Comparison of ENCODE assay signal across 8 cellular contexts in the genomic region with DNA sequence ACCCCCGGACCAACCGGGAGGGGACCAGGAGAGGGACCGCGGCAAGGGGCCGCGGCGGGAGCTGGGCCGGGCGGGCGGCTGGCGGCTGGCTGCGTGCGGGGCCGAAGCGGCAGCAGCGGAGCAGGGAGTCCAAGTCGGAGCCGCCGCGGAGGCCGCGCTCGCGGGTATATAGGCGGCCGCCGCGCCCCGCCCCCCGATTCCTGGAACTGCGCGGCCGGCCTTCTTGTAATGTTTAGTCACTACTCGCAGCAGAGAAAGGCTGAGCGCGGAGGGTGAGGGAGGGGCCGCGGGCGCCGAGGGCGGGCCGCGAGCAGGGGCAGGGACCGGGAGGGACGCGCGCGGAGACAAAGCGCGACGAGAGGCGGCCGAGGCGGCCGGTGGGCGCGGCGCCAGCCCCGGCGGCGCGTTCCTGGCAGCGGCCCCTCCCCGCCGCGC. TPM values are rescaled to one million over a fixed set of nuclear protein-coding genes. Genes with fewer than 3 reads are reported as not detected.
DNase-seq lines count a peak whose midpoint lies in the region; TF ChIP-seq lines count a peak whose summit lies in the region.

A gene with protein sequence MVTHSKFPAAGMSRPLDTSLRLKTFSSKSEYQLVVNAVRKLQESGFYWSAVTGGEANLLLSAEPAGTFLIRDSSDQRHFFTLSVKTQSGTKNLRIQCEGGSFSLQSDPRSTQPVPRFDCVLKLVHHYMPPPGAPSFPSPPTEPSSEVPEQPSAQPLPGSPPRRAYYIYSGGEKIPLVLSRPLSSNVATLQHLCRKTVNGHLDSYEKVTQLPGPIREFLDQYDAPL (minus strand): TSS at position 142 of the 435 bp plus-strand sequence. CDS start 982 bp downstream, outside the sequence.

- intact Hi-C loops in T-helper 1 cell treated with Interleukin-12 subunit alpha and Interleukin-12 subunit beta and Interleukin-4 antibody, amounts not matched to agents 30 ng/mL and 1 ng/mL, for 36 hours (cut with micrococcal nuclease) = loop anchor here (1.0 to 5.0 kb wide), 11 partner anchors 18 to 480 kb away; a partner anchor contains a TSS
- intact Hi-C loops in cardiac septum (cut with DNase I) = loop anchor here (1.0 to 5.0 kb wide), 6 partner anchors 17 to 103 kb away; no protein-coding TSS in a partner anchor
- intact Hi-C loops in tibial artery (cut with DNase I; ENCODE audit: low total_unique reads) = loop anchor here (2.0 kb wide), 1 partner anchor 61 kb away; no protein-coding TSS in a partner anchor

- no peaks in the 10 kb centered on the region for H3K27me3 ChIP-seq in tibial artery

- H3K4me1 ChIP-seq in HEK293 (ENCODE audit: control insufficient read depth, insufficient read depth, low read length) (peaks cover 7% of the 10 kb centered on the region), tibial artery (peaks cover 0 to 53% (median 39%) of the 10 kb centered on the region in 4 donors)

- no peak for TF ChIP-seq CTCF in HEK293 (tag by site-specific recombination; IDR thresholded peaks at IDR 0.05)
- no peak for TF ChIP-seq CTCF in tibial artery (IDR thresholded peaks at IDR 0.05)

- peaks cover 0 to 18% of the 10 kb centered on the region in 2 experiments; a peak in 1 of 3 replicates for H3K36me3 ChIP-seq in HEK293 (ENCODE audit: control insufficient read depth in 2 of 2, insufficient read depth in 1 of 2, low read length in 2 of 2)
- H3K36me3 ChIP-seq in tibial artery = peaks cover 0 to 17% (median 16%) of the 10 kb centered on the region in 3 donors

- H3K27ac ChIP-seq in HEK293 (ENCODE audit: extremely low read depth, low read depth, low read length) (peak within 1 kb of the TSS; percentile 67; the same call in 1 of the 2 replicates), adipose tissue (ENCODE audit: low read depth, low read length) (peak within 1 kb of the TSS; percentile 95), tibial artery (peak within 1 kb of the TSS; percentile 89 to 90)

- H3K9me3 ChIP-seq in HEK293 (ENCODE audit: control insufficient read depth, insufficient read depth, low read depth, low read length) (no peaks in the 10 kb centered on the region), tibial artery (no peaks in the 10 kb centered on the region)

- DNase-seq in DMS53 treated with DMSO at 0.1 percent for 48 hours (lab: John Stamatoyannopoulos, UW; ENCODE audit: unreplicated experiment) (peak; percentile 88), NCI-H1436 treated with DMSO at 0.1 percent for 48 hours (lab: John Stamatoyannopoulos, UW) (peak; percentile 84), cardiac septum (ENCODE audit: low spot score) (peak; percentile 99), pons (ENCODE audit: low spot score) (peak; percentile 79), tibial artery (peak; percentile 95 to 98)

- CTCF ChIA-PET in HEK293 (lab: Yijun Ruan, JAX) = interaction anchor here (0.7 to 9.1 kb wide), 18 partner anchors 12 to 347 kb away, joined by 3 to 137 read pairs (median 6); a partner anchor contains a TSS

- 0% methylated on average over 40 to 65 of the region's 66 CpGs for WGBS in adipose tissue, 3 donors

- H3K4me3 ChIP-seq in HEK293 (ENCODE audit: low read depth, low read length) (peak within 1 kb of the TSS; percentile 76), tibial artery (peak within 1 kb of the TSS; percentile 63 to 74)

- POLR2A ChIA-PET in HEK293 (lab: Yijun Ruan, JAX) = interaction anchor here (0.6 to 1.7 kb wide), 6 partner anchors 16 to 106 kb away, joined by 3 to 12 read pairs (median 6); no protein-coding TSS in a partner anchor

TF ChIP-seq in HEK293, 187 proteins besides CTCF, POLR2A, EP300 and RAD21 (continues in another document):
- TF ChIP-seq, protein P1, sequence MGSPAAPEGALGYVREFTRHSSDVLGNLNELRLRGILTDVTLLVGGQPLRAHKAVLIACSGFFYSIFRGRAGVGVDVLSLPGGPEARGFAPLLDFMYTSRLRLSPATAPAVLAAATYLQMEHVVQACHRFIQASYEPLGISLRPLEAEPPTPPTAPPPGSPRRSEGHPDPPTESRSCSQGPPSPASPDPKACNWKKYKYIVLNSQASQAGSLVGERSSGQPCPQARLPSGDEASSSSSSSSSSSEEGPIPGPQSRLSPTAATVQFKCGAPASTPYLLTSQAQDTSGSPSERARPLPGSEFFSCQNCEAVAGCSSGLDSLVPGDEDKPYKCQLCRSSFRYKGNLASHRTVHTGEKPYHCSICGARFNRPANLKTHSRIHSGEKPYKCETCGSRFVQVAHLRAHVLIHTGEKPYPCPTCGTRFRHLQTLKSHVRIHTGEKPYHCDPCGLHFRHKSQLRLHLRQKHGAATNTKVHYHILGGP (tag by site-specific recombination; IDR thresholded peaks at IDR 0.05) = peak; percentile 63; the same call in 1 of the 2 replicates
- TF ChIP-seq, protein P2, sequence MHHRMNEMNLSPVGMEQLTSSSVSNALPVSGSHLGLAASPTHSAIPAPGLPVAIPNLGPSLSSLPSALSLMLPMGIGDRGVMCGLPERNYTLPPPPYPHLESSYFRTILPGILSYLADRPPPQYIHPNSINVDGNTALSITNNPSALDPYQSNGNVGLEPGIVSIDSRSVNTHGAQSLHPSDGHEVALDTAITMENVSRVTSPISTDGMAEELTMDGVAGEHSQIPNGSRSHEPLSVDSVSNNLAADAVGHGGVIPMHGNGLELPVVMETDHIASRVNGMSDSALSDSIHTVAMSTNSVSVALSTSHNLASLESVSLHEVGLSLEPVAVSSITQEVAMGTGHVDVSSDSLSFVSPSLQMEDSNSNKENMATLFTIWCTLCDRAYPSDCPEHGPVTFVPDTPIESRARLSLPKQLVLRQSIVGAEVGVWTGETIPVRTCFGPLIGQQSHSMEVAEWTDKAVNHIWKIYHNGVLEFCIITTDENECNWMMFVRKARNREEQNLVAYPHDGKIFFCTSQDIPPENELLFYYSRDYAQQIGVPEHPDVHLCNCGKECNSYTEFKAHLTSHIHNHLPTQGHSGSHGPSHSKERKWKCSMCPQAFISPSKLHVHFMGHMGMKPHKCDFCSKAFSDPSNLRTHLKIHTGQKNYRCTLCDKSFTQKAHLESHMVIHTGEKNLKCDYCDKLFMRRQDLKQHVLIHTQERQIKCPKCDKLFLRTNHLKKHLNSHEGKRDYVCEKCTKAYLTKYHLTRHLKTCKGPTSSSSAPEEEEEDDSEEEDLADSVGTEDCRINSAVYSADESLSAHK (tag by site-specific recombination; IDR thresholded peaks at IDR 0.05) = no peak
- TF ChIP-seq ZNF585B (tag by site-specific recombination; IDR thresholded peaks at IDR 0.05) (no peak), ZNF514 (tag by site-specific recombination; IDR thresholded peaks at IDR 0.05) (no peak), KLF1 (tag by site-specific recombination; IDR thresholded peaks at IDR 0.05) (peak; percentile 47), ZNF248 (tag by site-specific recombination; IDR thresholded peaks at IDR 0.05) (no peak), ZNF548 (tag by site-specific recombination; IDR thresholded peaks at IDR 0.05) (no peak), ZNF121 (tag by site-specific recombination; IDR thresholded peaks at IDR 0.05) (no peak), ZNF335 (tag by site-specific recombination; conservative IDR thresholded peaks at IDR 0.05) (no peak), KLF10 (tag by site-specific recombination; IDR thresholded peaks at IDR 0.05) (peak; percentile 49), ZFHX2 (tag by site-specific recombination; conservative IDR thresholded peaks at IDR 0.05) (0 out of 2 replicates have a peak, but pooled peaks have one; percentile 4)
- TF ChIP-seq, protein P3, sequence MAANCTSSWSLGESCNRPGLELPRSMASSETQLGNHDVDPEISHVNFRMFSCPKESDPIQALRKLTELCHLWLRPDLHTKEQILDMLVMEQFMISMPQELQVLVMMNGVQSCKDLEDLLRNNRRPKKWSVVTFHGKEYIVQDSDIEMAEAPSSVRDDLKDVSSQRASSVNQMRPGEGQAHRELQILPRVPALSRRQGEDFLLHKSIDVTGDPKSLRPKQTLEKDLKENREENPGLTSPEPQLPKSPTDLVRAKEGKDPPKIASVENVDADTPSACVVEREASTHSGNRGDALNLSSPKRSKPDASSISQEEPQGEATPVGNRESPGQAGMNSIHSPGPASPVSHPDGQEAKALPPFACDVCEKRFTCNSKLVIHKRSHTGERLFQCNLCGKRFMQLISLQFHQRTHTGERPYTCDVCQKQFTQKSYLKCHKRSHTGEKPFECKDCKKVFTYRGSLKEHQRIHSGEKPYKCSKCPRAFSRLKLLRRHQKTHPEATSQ (tag by site-specific recombination; IDR thresholded peaks at IDR 0.05) = no peak
- TF ChIP-seq, protein P4, sequence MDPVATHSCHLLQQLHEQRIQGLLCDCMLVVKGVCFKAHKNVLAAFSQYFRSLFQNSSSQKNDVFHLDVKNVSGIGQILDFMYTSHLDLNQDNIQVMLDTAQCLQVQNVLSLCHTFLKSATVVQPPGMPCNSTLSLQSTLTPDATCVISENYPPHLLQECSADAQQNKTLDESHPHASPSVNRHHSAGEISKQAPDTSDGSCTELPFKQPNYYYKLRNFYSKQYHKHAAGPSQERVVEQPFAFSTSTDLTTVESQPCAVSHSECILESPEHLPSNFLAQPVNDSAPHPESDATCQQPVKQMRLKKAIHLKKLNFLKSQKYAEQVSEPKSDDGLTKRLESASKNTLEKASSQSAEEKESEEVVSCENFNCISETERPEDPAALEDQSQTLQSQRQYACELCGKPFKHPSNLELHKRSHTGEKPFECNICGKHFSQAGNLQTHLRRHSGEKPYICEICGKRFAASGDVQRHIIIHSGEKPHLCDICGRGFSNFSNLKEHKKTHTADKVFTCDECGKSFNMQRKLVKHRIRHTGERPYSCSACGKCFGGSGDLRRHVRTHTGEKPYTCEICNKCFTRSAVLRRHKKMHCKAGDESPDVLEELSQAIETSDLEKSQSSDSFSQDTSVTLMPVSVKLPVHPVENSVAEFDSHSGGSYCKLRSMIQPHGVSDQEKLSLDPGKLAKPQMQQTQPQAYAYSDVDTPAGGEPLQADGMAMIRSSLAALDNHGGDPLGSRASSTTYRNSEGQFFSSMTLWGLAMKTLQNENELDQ (tag by site-specific recombination; IDR thresholded peaks at IDR 0.05; ENCODE audit: low read depth) = no peak
- TF ChIP-seq, protein P5, sequence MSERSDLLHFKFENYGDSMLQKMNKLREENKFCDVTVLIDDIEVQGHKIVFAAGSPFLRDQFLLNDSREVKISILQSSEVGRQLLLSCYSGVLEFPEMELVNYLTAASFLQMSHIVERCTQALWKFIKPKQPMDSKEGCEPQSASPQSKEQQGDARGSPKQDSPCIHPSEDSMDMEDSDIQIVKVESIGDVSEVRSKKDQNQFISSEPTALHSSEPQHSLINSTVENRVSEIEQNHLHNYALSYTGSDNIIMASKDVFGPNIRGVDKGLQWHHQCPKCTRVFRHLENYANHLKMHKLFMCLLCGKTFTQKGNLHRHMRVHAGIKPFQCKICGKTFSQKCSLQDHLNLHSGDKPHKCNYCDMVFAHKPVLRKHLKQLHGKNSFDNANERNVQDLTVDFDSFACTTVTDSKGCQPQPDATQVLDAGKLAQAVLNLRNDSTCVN (tag by site-specific recombination; optimal IDR thresholded peaks at IDR 0.05) = peak; percentile 56

RNA-seq across cellular contexts. Expression of the gene that starts here (rescaled TPM):
- 198 and 201 TPM in 2 replicates for total RNA-seq in T-helper 1 cell treated with Interleukin-12 subunit alpha and Interleukin-12 subunit beta and Interleukin-4 antibody, amounts not matched to agents 30 ng/mL and 1 ng/mL, for 36 hours
- polyA plus RNA-seq in adipose tissue = 1,000 to 10,000 TPM in 1 of 3 donors, 100 to 1,000 TPM in 1, 10 to 100 TPM in 1; 33.1 to 1,268 (median 796) TPM
- 49.9 TPM for total RNA-seq in cardiac septum

Comparison
In these comparisons a context has a peak if more than half of its experiments do, and no peak if none do; other contexts are left out.
1. Peak in every context shown above with its lines: DNase-seq, H3K4me3 ChIP-seq and H3K27ac ChIP-seq.